Comparison of ENCODE assay signal across 8 cellular contexts in the genomic region with DNA sequence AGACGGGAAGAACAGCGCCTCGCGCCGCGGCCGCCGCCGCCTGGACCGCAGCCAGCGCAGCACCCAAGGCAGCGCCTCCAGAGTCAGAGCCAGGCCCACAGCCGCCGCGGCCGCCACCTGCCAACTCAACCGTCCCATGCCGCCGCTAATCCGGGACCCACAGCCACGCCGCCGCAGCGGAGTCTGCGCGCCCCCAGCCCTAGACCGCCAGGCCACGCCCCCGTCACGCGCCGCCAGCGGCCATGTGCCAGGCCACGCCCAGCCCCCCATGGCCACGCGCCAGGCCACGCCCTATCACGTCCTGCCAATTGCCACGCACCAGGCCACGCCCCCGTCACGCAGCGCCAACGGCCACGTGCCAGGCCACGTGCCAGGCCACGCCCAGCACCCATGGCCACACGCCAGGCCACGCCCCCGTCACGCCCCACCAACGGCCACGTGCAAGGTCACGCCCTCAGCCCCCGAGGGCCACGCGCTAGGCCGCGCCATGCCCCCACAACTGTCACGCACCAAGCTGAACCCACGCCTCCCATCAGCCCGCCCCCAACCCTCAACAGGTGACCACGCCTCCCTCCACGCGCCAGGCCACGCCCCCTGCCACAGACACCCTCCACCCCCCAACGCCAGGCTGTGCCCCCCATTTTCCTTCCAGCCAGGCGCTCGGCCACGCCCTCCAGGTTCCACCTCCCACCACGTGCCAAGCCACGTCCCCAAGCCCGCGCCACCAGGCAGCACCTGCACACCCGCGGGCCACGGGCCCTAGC. TPM values are rescaled to one million over a fixed set of nuclear protein-coding genes. Genes with fewer than 3 reads are reported as not detected.
DNase-seq lines count a peak whose midpoint lies in the region; ATAC-seq and TF ChIP-seq lines count a peak whose summit lies in the region.

A gene with protein sequence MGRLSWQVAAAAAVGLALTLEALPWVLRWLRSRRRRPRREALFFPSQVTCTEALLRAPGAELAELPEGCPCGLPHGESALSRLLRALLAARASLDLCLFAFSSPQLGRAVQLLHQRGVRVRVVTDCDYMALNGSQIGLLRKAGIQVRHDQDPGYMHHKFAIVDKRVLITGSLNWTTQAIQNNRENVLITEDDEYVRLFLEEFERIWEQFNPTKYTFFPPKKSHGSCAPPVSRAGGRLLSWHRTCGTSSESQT (minus strand): TSS at position 185 of the 764 bp plus-strand sequence. CDS start 47 bp downstream, at position 138.

- DNase-seq in ELF-1 (ENCODE audit: low read depth, low spot score) (peak; percentile 64), HCT116 (ENCODE audit: low read depth, low spot score) (peak; percentile 69), NCI-H1694 (lab: John Stamatoyannopoulos, UW) (peak; percentile 48), T-helper 2 cell (peak; percentile 89 to 95 (median 91)), amniotic epithelial cell (ENCODE audit: low read depth) (peak; percentile 56), iPS DF 6.9 (ENCODE audit: low read depth, low spot score) (no peak), middle frontal gyrus (ENCODE audit: extremely low spot score, low spot score) (no peak)
- peak; percentile 93 for DNase-seq in stimulated activated CD4-positive, alpha-beta T cell treated with anti-CD3 and anti-CD28 coated beads, Interleukin-1b, Interleukin-23, amount 100 ng/mL, for 48 hours

- intact Hi-C loops in HCT116 (cut with micrococcal nuclease): loop anchor here (2.0 kb wide), 1 partner anchor 74 kb away; a partner anchor contains a TSS

- no CpG with 5 or more reads among the region's 77 CpGs for WGBS in iPS DF 6.9 (ENCODE audit: insufficient coverage, insufficient read length)

- peak within 1 kb of the TSS; percentile 13 for H2AFZ ChIP-seq in HCT116 (ENCODE audit: low read depth, low read length, poor library complexity, severe bottlenecking)

- peak; percentile 30 for TF ChIP-seq POLR2A in HCT116 (IDR thresholded peaks at IDR 0.05; ENCODE audit: borderline replicate concordance, extremely low read depth, insufficient read depth, insufficient read length)

- BruUV-seq in HCT116 (replicated peaks; lab: Mats Ljungman, UMichigan): no TSS peak

- peak; percentile 75 for ATAC-seq in HCT116

- peak within 1 kb of the TSS; percentile 89 for H3K27ac ChIP-seq in HCT116 (ENCODE audit: low read depth, low read length)
- H3K27ac ChIP-seq in iPS DF 6.9 (ENCODE audit: low read length): no peak within 1 kb of the TSS

- H3K4me1 ChIP-seq in HCT116 (ENCODE audit: control insufficient read depth in 1 of 2, insufficient read depth in 2 of 2, low read length in 2 of 2) (peaks cover 7 to 31% of the 10 kb centered on the region in 2 experiments), iPS DF 6.9 (ENCODE audit: control insufficient read depth, insufficient read depth, low read length) (no peaks in the 10 kb centered on the region; the same call in 1 of the 2 replicates)

- POLR2A ChIA-PET in HCT116 (lab: Charles Lee): no interaction called here

- H3K4me3 ChIP-seq in HCT116 (replicated peaks in 1 of 2; ENCODE audit: low read depth in 1 of 2, low read length in 2 of 2) (peak within 1 kb of the TSS; percentile 82 to 95), iPS DF 6.9 (ENCODE audit: low read length) (peak within 1 kb of the TSS; percentile 19; the same call in 1 of the 2 replicates)

- no peak for TF ChIP-seq RAD21 in HCT116 (IDR thresholded peaks at IDR 0.05; ENCODE audit: low read depth)

- H3K36me3 ChIP-seq in HCT116 (ENCODE audit: control insufficient read depth in 1 of 2, insufficient read depth in 2 of 2, low read length in 2 of 2) (peaks cover 6 to 22% of the 10 kb centered on the region in 2 experiments), iPS DF 6.9 (ENCODE audit: control insufficient read depth, insufficient read depth, low read length) (peaks cover 2% of the 10 kb centered on the region; the same call in 1 of the 2 replicates)

- H3K79me2 ChIP-seq in HCT116 (ENCODE audit: insufficient read depth, low read length): peaks cover 30% of the 10 kb centered on the region

- H3K27me3 ChIP-seq in HCT116 (ENCODE audit: insufficient read depth, low read length) (no peaks in the 10 kb centered on the region), iPS DF 6.9 (ENCODE audit: control insufficient read depth, insufficient read depth, low read length) (no peaks in the 10 kb centered on the region)

- peak within 1 kb of the TSS; percentile 100 for H3K4me2 ChIP-seq in HCT116 (ENCODE audit: low read length)

- TF ChIP-seq CTCF in HCT116 (IDR thresholded peaks at IDR 0.05 in 2 of 3, conservative IDR thresholded peaks at IDR 0.05 in 1 of 3; ENCODE audit: borderline replicate concordance in 1 of 3, insufficient read depth in 1 of 3, low read depth in 2 of 3, low read length in 2 of 3): no peak

- H3K9me3 ChIP-seq in HCT116 (ENCODE audit: control insufficient read depth in 1 of 2, insufficient read depth in 1 of 2, low read depth in 1 of 2, low read length in 2 of 2) (no peaks in the 10 kb centered on the region), iPS DF 6.9 (ENCODE audit: control insufficient read depth, insufficient read depth, low read length) (no peaks in the 10 kb centered on the region)

- CTCF ChIA-PET in HCT116 (lab: Charles Lee): no interaction called here

- peak within 1 kb of the TSS; percentile 99 for H3K9ac ChIP-seq in HCT116 (ENCODE audit: low read length)

- H4K20me1 ChIP-seq in HCT116 (ENCODE audit: insufficient read depth): no peaks in the 10 kb centered on the region

- RAD21 ChIA-PET in HCT116 (lab: Charles Lee; ENCODE audit: low non-redundant PET in 1 of 2, low total read pairs in 2 of 2, uncharacterized antibody in 2 of 2, unreplicated experiment in 2 of 2): no interaction called here

- no peaks in the 10 kb centered on the region for H3K9me2 ChIP-seq in HCT116 (ENCODE audit: insufficient read depth)

TF ChIP-seq in HCT116, 20 proteins besides CTCF, POLR2A, EP300 and RAD21 (continues in another document):
- TF ChIP-seq CBX3 (IDR thresholded peaks at IDR 0.05; ENCODE audit: low read depth): peak; percentile 92
- no peak for TF ChIP-seq CEBPB (IDR thresholded peaks at IDR 0.05; ENCODE audit: low read depth)
- peak; percentile 98 for TF ChIP-seq SP1 (IDR thresholded peaks at IDR 0.05; ENCODE audit: low read depth)
- TF ChIP-seq, protein P1, sequence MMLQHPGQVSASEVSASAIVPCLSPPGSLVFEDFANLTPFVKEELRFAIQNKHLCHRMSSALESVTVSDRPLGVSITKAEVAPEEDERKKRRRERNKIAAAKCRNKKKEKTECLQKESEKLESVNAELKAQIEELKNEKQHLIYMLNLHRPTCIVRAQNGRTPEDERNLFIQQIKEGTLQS (IDR thresholded peaks at IDR 0.05): no peak
- TF ChIP-seq ZFX (IDR thresholded peaks at IDR 0.05): peak; percentile 80; the same call in 1 of the 2 replicates
- TF ChIP-seq, protein P2, sequence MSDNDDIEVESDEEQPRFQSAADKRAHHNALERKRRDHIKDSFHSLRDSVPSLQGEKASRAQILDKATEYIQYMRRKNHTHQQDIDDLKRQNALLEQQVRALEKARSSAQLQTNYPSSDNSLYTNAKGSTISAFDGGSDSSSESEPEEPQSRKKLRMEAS (IDR thresholded peaks at IDR 0.05): peak; percentile 100
- TF ChIP-seq, protein P3, sequence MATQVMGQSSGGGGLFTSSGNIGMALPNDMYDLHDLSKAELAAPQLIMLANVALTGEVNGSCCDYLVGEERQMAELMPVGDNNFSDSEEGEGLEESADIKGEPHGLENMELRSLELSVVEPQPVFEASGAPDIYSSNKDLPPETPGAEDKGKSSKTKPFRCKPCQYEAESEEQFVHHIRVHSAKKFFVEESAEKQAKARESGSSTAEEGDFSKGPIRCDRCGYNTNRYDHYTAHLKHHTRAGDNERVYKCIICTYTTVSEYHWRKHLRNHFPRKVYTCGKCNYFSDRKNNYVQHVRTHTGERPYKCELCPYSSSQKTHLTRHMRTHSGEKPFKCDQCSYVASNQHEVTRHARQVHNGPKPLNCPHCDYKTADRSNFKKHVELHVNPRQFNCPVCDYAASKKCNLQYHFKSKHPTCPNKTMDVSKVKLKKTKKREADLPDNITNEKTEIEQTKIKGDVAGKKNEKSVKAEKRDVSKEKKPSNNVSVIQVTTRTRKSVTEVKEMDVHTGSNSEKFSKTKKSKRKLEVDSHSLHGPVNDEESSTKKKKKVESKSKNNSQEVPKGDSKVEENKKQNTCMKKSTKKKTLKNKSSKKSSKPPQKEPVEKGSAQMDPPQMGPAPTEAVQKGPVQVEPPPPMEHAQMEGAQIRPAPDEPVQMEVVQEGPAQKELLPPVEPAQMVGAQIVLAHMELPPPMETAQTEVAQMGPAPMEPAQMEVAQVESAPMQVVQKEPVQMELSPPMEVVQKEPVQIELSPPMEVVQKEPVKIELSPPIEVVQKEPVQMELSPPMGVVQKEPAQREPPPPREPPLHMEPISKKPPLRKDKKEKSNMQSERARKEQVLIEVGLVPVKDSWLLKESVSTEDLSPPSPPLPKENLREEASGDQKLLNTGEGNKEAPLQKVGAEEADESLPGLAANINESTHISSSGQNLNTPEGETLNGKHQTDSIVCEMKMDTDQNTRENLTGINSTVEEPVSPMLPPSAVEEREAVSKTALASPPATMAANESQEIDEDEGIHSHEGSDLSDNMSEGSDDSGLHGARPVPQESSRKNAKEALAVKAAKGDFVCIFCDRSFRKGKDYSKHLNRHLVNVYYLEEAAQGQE (IDR thresholded peaks at IDR 0.05; ENCODE audit: low read depth): no peak
- TF ChIP-seq SRF (IDR thresholded peaks at IDR 0.05; ENCODE audit: low read depth): no peak
- no peak for TF ChIP-seq FOSL1 (IDR thresholded peaks at IDR 0.05; ENCODE audit: low read depth)
- no peak for TF ChIP-seq ZNF274 (IDR thresholded peaks at IDR 0.05; ENCODE audit: low read depth, low read length)
- TF ChIP-seq EZH2 (IDR thresholded peaks at IDR 0.05): no peak
- TF ChIP-seq, protein P4, sequence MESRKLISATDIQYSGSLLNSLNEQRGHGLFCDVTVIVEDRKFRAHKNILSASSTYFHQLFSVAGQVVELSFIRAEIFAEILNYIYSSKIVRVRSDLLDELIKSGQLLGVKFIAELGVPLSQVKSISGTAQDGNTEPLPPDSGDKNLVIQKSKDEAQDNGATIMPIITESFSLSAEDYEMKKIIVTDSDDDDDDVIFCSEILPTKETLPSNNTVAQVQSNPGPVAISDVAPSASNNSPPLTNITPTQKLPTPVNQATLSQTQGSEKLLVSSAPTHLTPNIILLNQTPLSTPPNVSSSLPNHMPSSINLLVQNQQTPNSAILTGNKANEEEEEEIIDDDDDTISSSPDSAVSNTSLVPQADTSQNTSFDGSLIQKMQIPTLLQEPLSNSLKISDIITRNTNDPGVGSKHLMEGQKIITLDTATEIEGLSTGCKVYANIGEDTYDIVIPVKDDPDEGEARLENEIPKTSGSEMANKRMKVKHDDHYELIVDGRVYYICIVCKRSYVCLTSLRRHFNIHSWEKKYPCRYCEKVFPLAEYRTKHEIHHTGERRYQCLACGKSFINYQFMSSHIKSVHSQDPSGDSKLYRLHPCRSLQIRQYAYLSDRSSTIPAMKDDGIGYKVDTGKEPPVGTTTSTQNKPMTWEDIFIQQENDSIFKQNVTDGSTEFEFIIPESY (IDR thresholded peaks at IDR 0.05; ENCODE audit: extremely low read depth, insufficient replicate concordance, low read length): no peak
- peak; percentile 51; the same call in 1 of the 2 replicates for TF ChIP-seq SIN3A (IDR thresholded peaks at IDR 0.05; ENCODE audit: low read depth)
- TF ChIP-seq ELF1 (IDR thresholded peaks at IDR 0.05; ENCODE audit: borderline replicate concordance, low read depth): no peak

RNA-seq across cellular contexts. Expression of the gene that starts here (rescaled TPM):
- 15.6 TPM for total RNA-seq in HCT116 (2021; ENCODE audit: unreplicated experiment)
- 10.1 TPM in 2 replicates for polyA plus RNA-seq in HCT116 (2012)

Comparison
In these comparisons a context has a peak if more than half of its experiments do, and no peak if none do; other contexts are left out.
1. DNase-seq: peak in ELF-1 (single experiment), HCT116 (single experiment), NCI-H1694 (single experiment), T-helper 2 cell (5 of 5), amniotic epithelial cell (single experiment) and stimulated activated CD4-positive, alpha-beta T cell treated with anti-CD3 and anti-CD28 coated beads, Interleukin-1b, Interleukin-23, amount 100 ng/mL, for 48 hours (single experiment); none in iPS DF 6.9 (single experiment) and middle frontal gyrus (single experiment).